Comparison of ENCODE assay signal across 10 cellular contexts in the genomic region with DNA sequence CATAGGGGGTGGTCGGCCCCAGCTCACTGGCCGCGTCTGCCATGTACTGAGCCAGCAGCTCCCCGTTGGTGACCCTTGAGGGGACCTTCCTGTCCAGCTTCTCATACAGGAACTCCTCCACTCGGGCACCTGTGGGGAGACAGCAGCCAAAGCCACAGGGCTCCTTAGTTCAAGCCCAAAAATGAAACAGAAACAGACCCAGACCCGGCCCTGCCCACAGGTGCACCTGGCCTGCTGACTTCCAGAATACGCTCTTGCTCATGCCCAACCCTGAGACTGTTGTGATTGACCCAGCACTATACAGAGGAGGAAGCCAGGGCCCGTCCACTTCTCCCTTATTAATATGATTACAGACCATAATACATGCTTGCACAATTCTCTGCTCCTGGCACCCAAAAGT. TPM values are rescaled to one million over a fixed set of nuclear protein-coding genes. Genes with fewer than 3 reads are reported as not detected.
DNase-seq lines count a peak whose midpoint lies in the region; ATAC-seq, FAIRE-seq and TF ChIP-seq lines count a peak whose summit lies in the region.
"Had no signal": no experiment of that assay in that cellular context is flagged by ENCODE, and none has a peak within 500 bp of the region (broad histone marks: within the 10 kb centered on the region; RNA-seq: fewer than 3 reads in every experiment).

No MANE protein-coding gene starts in this region.

- H2AFZ ChIP-seq in astrocyte (ENCODE audit: low read depth, low read length) (no peak overlapping the region), PC-3 (ENCODE audit: low read length) (no peak overlapping the region)

- H3K4me3 Mint-ChIP-seq in astrocyte (ENCODE audit: unreplicated experiment): no peak overlapping the region

- H3K79me2 ChIP-seq in astrocyte (ENCODE audit: insufficient read depth, low read length) (peaks cover 14% of the 10 kb centered on the region), PC-3 (ENCODE audit: low read length) (peaks cover 20% of the 10 kb centered on the region)

- POLR2A ChIA-PET in PC-3 (lab: Charles Lee; ENCODE audit: unreplicated experiment): no interaction called here

- peak overlapping the region; percentile 72 for H3K27ac ChIP-seq in BLaER1
- no peak overlapping the region for H3K27ac ChIP-seq in astrocyte (ENCODE audit: low read depth, low read length)
- no peak overlapping the region for H3K27ac ChIP-seq in PC-3 (ENCODE audit: low read length)
- H3K27ac ChIP-seq in colonic mucosa: no peak overlapping the region
- H3K27ac ChIP-seq: prostate gland had no signal

- CTCF ChIA-PET in PC-3 (lab: Charles Lee): no interaction called here

- peak; percentile 70 for ATAC-seq in GM19025 (IDR thresholded peaks at IDR 0.05; ENCODE audit: low read depth, unreplicated experiment)
- ATAC-seq in HG02973 (IDR thresholded peaks at IDR 0.05; ENCODE audit: unreplicated experiment): peak; percentile 55
- ATAC-seq in PC-3: no peak

- H4K20me1 ChIP-seq in BLaER1: peaks cover 15% of the 10 kb centered on the region; the same call in 1 of the 2 replicates
- H4K20me1 ChIP-seq in astrocyte (ENCODE audit: insufficient read depth, low read length): peaks cover 26% of the 10 kb centered on the region
- H4K20me1 ChIP-seq in PC-3 (ENCODE audit: low read length): no peaks in the 10 kb centered on the region

- H3K36me3 ChIP-seq in BLaER1 (peaks cover 18% of the 10 kb centered on the region), astrocyte (ENCODE audit: insufficient read depth, low read length) (no peaks in the 10 kb centered on the region), PC-3 (ENCODE audit: low read depth, low read length) (no peaks in the 10 kb centered on the region), colonic mucosa (no peaks in the 10 kb centered on the region)
- H3K36me3 ChIP-seq: prostate gland had no signal

- peak overlapping the region; percentile 34 for H3K27ac Mint-ChIP-seq in astrocyte (ENCODE audit: unreplicated experiment)

- H3F3A ChIP-seq in PC-3 (ENCODE audit: low read length, unreplicated experiment): no peaks in the 10 kb centered on the region

- no peaks in the 10 kb centered on the region for H3K27me3 Mint-ChIP-seq in astrocyte (ENCODE audit: low read depth, unreplicated experiment)

- intact Hi-C loops in PC-3 (cut with micrococcal nuclease) (no loop called here), colonic mucosa (cut with DNase I) (no loop called here)

- no TSS peak for BruUV-seq in PC-3 (replicated peaks; lab: Mats Ljungman, UMichigan)

- no peak for TF ChIP-seq CTCF in astrocyte (IDR thresholded peaks at IDR 0.05; ENCODE audit: insufficient read depth, low read depth, low read length)
- TF ChIP-seq CTCF in PC-3 (conservative IDR thresholded peaks at IDR 0.05; ENCODE audit: low read depth, low read length): no peak
- TF ChIP-seq CTCF in colonic mucosa (IDR thresholded peaks at IDR 0.05): no peak

- no peaks in the 10 kb centered on the region for H3K9me3 Mint-ChIP-seq in astrocyte (ENCODE audit: unreplicated experiment)

- H3K36me3 Mint-ChIP-seq in astrocyte (ENCODE audit: low read depth, unreplicated experiment): peaks cover 7% of the 10 kb centered on the region

- H3K9me2 ChIP-seq in PC-3 (replicated peaks; ENCODE audit: low read length): no peaks in the 10 kb centered on the region

- no peak for DNase-seq in astrocyte (ENCODE audit: low read depth)
- DNase-seq in PC-3: no peak
- no peak for DNase-seq in stimulated activated naive CD4-positive, alpha-beta T cell (lab: John Stamatoyannopoulos, UW)
- no peak for DNase-seq in colonic mucosa
- DNase-seq in globus pallidus (ENCODE audit: low spot score): no peak

- H3K9me3 ChIP-seq in BLaER1 (no peaks in the 10 kb centered on the region), astrocyte (ENCODE audit: insufficient read depth, low read depth, low read length) (no peaks in the 10 kb centered on the region), PC-3 (ENCODE audit: low read length) (no peaks in the 10 kb centered on the region), colonic mucosa (no peaks in the 10 kb centered on the region)
- H3K9me3 ChIP-seq: prostate gland had no signal

- H3K4me2 ChIP-seq in BLaER1 (peak overlapping the region; percentile 69), astrocyte (ENCODE audit: low read length) (no peak overlapping the region), PC-3 (ENCODE audit: low read length) (no peak overlapping the region)

- FAIRE-seq in astrocyte (lab: Jason Lieb, UNC): no peak
- FAIRE-seq: keratinocyte had no signal

- H3K9ac ChIP-seq in BLaER1 (peak overlapping the region; percentile 39; the same call in 1 of the 2 replicates), astrocyte (ENCODE audit: low read length) (no peak overlapping the region), PC-3 (ENCODE audit: low read length) (no peak overlapping the region), colonic mucosa (ENCODE audit: low read depth in 2 of 2, low read length in 2 of 2) (no peak overlapping the region)

- H3K4me3 ChIP-seq in BLaER1 (no peak overlapping the region), astrocyte (ENCODE audit: insufficient read depth, low read depth, low read length) (no peak overlapping the region), PC-3 (ENCODE audit: low read length) (no peak overlapping the region), colonic mucosa (no peak overlapping the region)
- H3K4me3 ChIP-seq: prostate gland had no signal

- H3K4me1 Mint-ChIP-seq in astrocyte (ENCODE audit: low read depth, unreplicated experiment): peaks cover 14% of the 10 kb centered on the region

- H3K4me1 ChIP-seq in BLaER1: peaks cover 65% of the 10 kb centered on the region
- H3K4me1 ChIP-seq in astrocyte (ENCODE audit: insufficient read depth, low read length): peaks cover 11% of the 10 kb centered on the region
- H3K4me1 ChIP-seq in PC-3 (ENCODE audit: insufficient read depth, low read length): peaks cover 3% of the 10 kb centered on the region; the same call in 1 of the 2 replicates
- no peaks in the 10 kb centered on the region for H3K4me1 ChIP-seq in colonic mucosa

- no peaks in the 10 kb centered on the region for H3K27me3 ChIP-seq in BLaER1
- H3K27me3 ChIP-seq in astrocyte (ENCODE audit: insufficient read depth, low read length): no peaks in the 10 kb centered on the region
- no peaks in the 10 kb centered on the region for H3K27me3 ChIP-seq in PC-3 (ENCODE audit: low read length)
- no peaks in the 10 kb centered on the region for H3K27me3 ChIP-seq in colonic mucosa

RNA-seq across cellular contexts. Expression of a gene that starts 7.0 kb away (rescaled TPM):
- total RNA-seq in astrocyte (35.0 and 38.0 TPM in 2 replicates), PC-3 (2014; rRNA removed) (44.1 and 60.4 TPM in 2 replicates), colonic mucosa (100 to 1,000 TPM; 109 to 110 TPM)

RNA-seq across cellular contexts. Expression of a gene that starts 15.3 kb away (rescaled TPM):
- total RNA-seq in astrocyte: 23.1 and 23.8 TPM in 2 replicates
- total RNA-seq in PC-3 (2014; rRNA removed): 29.6 TPM in 2 replicates
- total RNA-seq in colonic mucosa: 10 to 100 TPM; 47.4 to 74.8 TPM

RNA-seq across cellular contexts. Expression of a gene that starts 59.8 kb away (rescaled TPM):
- 14.9 and 17.9 TPM in 2 replicates for total RNA-seq in astrocyte
- 27.3 and 37.1 TPM in 2 replicates for total RNA-seq in PC-3 (2014; rRNA removed)
- total RNA-seq in colonic mucosa: 10 to 100 TPM; 33.9 to 37.3 TPM
